Comparison of ENCODE assay signal across 11 cellular contexts in genomic region chr1:198121058-198121829, GRCh38. TPM values are rescaled to one million over a fixed set of nuclear protein-coding genes. Genes with fewer than 3 reads are reported as not detected.
DNase-seq lines count a peak whose midpoint lies in the region; ATAC-seq, FAIRE-seq and TF ChIP-seq lines count a peak whose summit lies in the region.
"Had no signal": no experiment of that assay in that cellular context is flagged by ENCODE, and none has a peak within 500 bp of the region (broad histone marks: within the 10 kb centered on the region; RNA-seq: fewer than 3 reads in every experiment).

No MANE protein-coding gene starts in this region.

- no peak for TF ChIP-seq CTCF in AG09319 (IDR thresholded peaks at IDR 0.05; ENCODE audit: low read depth, low read length)
- TF ChIP-seq CTCF in HepG2 (CRISPR knock-in tag; IDR thresholded peaks at IDR 0.05) = no peak

- WGBS in HepG2 (ENCODE audit: low lambda C conversion rate) = 27% methylated on average over 3 of the region's 3 CpGs

- intact Hi-C loops in HepG2 (cut with micrococcal nuclease; ENCODE audit: unreplicated experiment) = no loop called here

- no TSS peak for BruUV-seq in HepG2 (replicated peaks; lab: Mats Ljungman, UMichigan)

- H2AFZ ChIP-seq in HepG2 (ENCODE audit: low read length) = no peak overlapping the region

- peak; percentile 36 for DNase-seq in AG09319 (ENCODE audit: extremely low read depth, low read depth)
- peak; percentile 52 for DNase-seq in HPDE6-E6E7 (ENCODE audit: extremely low spot score)
- peak; percentile 36 for DNase-seq in amniotic stem cell (lab: John Stamatoyannopoulos, UW)
- no peak for DNase-seq in HepG2 (ENCODE audit: low spot score)
- no peak for DNase-seq in NK-92 (lab: John Stamatoyannopoulos, UW; ENCODE audit: unreplicated experiment)
- no peak for DNase-seq in frontal cortex (ENCODE audit: low spot score in 2 of 2)
- DNase-seq: cerebellar nuclear complex, ovary, RPMI8226 had no signal

- TF ChIP-seq EP300 in HepG2 (IDR thresholded peaks at IDR 0.05; ENCODE audit: low read depth in 2 of 2, low read length in 2 of 2) (no peak), HepG2 (CRISPR knock-in tag; IDR thresholded peaks at IDR 0.05; ENCODE audit: borderline replicate concordance) (no peak)

- H3K27me3 ChIP-seq in HepG2 (ENCODE audit: control insufficient read depth in 1 of 2, insufficient read depth in 2 of 2, low read length in 2 of 2) = no peaks in the 10 kb centered on the region; a peak in 1 of 5 replicates
- H3K27me3 ChIP-seq: ovary had no signal

- no peaks in the 10 kb centered on the region for H3K9me3 ChIP-seq in HepG2 (ENCODE audit: low read length)
- H3K9me3 ChIP-seq: ovary had no signal

- POLR2A ChIA-PET in HepG2 (lab: Yijun Ruan, JAX) = no interaction called here

- H3K36me3 ChIP-seq in HepG2 (replicated peaks in 1 of 2; ENCODE audit: control insufficient read depth in 1 of 2, insufficient read depth in 2 of 2, low read length in 2 of 2) = no peaks in the 10 kb centered on the region
- H3K36me3 ChIP-seq: ovary had no signal

- in situ Hi-C loops in HepG2 (cut with HindIII; ENCODE audit: extremely low pct_ligation_motif_present, low pct_unique_long_range_greater_than_20kb) = no loop called here

- no peak overlapping the region for H3K4me3 ChIP-seq in HepG2 (replicated peaks in 1 of 3; ENCODE audit: insufficient read depth in 1 of 3, low read depth in 2 of 3, low read length in 3 of 3)
- H3K4me3 ChIP-seq: ovary had no signal

- no peaks in the 10 kb centered on the region for H4K20me1 ChIP-seq in HepG2 (ENCODE audit: insufficient read depth, low read length)

- no peak for TF ChIP-seq RAD21 in HepG2 (CRISPR knock-in tag; IDR thresholded peaks at IDR 0.05)

- TF ChIP-seq POLR2A in HepG2 (IDR thresholded peaks at IDR 0.05; ENCODE audit: insufficient read depth in 1 of 2, low read depth in 2 of 2, low read length in 2 of 2) = no peak

- no peak overlapping the region for H3K27ac ChIP-seq in HepG2 (ENCODE audit: extremely low read length, insufficient read depth, low read length)
- H3K27ac ChIP-seq: ovary had no signal

- no peak for ATAC-seq in HepG2
- no peak for ATAC-seq in HG02852 (IDR thresholded peaks at IDR 0.05; ENCODE audit: unreplicated experiment)
- ATAC-seq in GM19324 (IDR thresholded peaks at IDR 0.05; ENCODE audit: low FRiP score, unreplicated experiment) = no peak

- no peak overlapping the region for H3K4me2 ChIP-seq in HepG2 (ENCODE audit: low read depth, low read length)

- no peak for FAIRE-seq in HepG2 (lab: Jason Lieb, UNC)
- no peak for FAIRE-seq in frontal cortex (lab: Jason Lieb, UNC)

- H3K9ac ChIP-seq in HepG2 (ENCODE audit: insufficient read depth, low read depth, low read length) = no peak overlapping the region

- no peaks in the 10 kb centered on the region for H3K79me2 ChIP-seq in HepG2 (ENCODE audit: insufficient read depth, low read length)

- CTCF ChIA-PET in HepG2 (lab: Yijun Ruan, JAX; ENCODE audit: low intra/inter-chr PET ratio, low total read pairs) = no interaction called here

- H3K4me1 ChIP-seq in HepG2 (ENCODE audit: insufficient read depth, low read length) = no peaks in the 10 kb centered on the region

TF ChIP-seq in HepG2, 621 proteins besides CTCF, POLR2A, EP300 and RAD21 (continues in another document):
- TF ChIP-seq HMGXB3 (CRISPR knock-in tag; IDR thresholded peaks at IDR 0.05; ENCODE audit: borderline replicate concordance) (no peak), MEIS2 (CRISPR knock-in tag; IDR thresholded peaks at IDR 0.05) (no peak), U2AF1 (optimal IDR thresholded peaks at IDR 0.05; ENCODE audit: low read depth, low read length) (no peak), ZNF879 (CRISPR knock-in tag; IDR thresholded peaks at IDR 0.05) (no peak), ZNF841 (CRISPR knock-in tag; IDR thresholded peaks at IDR 0.05; ENCODE audit: borderline replicate concordance) (no peak)
- TF ChIP-seq, protein P1, sequence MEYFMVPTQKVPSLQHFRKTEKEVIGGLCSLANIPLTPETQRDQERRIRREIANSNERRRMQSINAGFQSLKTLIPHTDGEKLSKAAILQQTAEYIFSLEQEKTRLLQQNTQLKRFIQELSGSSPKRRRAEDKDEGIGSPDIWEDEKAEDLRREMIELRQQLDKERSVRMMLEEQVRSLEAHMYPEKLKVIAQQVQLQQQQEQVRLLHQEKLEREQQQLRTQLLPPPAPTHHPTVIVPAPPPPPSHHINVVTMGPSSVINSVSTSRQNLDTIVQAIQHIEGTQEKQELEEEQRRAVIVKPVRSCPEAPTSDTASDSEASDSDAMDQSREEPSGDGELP (IDR thresholded peaks at IDR 0.05; ENCODE audit: borderline replicate concordance, low read depth) = no peak
- TF ChIP-seq, protein P2, sequence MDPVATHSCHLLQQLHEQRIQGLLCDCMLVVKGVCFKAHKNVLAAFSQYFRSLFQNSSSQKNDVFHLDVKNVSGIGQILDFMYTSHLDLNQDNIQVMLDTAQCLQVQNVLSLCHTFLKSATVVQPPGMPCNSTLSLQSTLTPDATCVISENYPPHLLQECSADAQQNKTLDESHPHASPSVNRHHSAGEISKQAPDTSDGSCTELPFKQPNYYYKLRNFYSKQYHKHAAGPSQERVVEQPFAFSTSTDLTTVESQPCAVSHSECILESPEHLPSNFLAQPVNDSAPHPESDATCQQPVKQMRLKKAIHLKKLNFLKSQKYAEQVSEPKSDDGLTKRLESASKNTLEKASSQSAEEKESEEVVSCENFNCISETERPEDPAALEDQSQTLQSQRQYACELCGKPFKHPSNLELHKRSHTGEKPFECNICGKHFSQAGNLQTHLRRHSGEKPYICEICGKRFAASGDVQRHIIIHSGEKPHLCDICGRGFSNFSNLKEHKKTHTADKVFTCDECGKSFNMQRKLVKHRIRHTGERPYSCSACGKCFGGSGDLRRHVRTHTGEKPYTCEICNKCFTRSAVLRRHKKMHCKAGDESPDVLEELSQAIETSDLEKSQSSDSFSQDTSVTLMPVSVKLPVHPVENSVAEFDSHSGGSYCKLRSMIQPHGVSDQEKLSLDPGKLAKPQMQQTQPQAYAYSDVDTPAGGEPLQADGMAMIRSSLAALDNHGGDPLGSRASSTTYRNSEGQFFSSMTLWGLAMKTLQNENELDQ (CRISPR knock-in tag; IDR thresholded peaks at IDR 0.05; ENCODE audit: borderline replicate concordance) = no peak

RNA-seq across cellular contexts. Expression of gene NEK7, which starts 35.6 kb away (rescaled TPM):
- 19.2 and 25.5 TPM in 2 replicates for total RNA-seq in HepG2 (2016; rRNA removed; fragmentation: Illumina TruSeq; extraction: Trizol)
- total RNA-seq in HepG2 (2016; cell fraction: cytosol; rRNA removed; fragmentation: Illumina TruSeq; extraction: Trizol; ENCODE audit: low read depth) = 11.2 and 13.0 TPM in 2 replicates
- 18.2 and 27.3 TPM in 2 replicates for total RNA-seq in HepG2 (2016; cell fraction: insoluble cytoplasmic fraction; rRNA removed; fragmentation: Illumina TruSeq; extraction: Trizol)
- total RNA-seq in HepG2 (2016; cell fraction: membrane; rRNA removed; fragmentation: Illumina TruSeq; extraction: Trizol) = 19.4 and 21.0 TPM in 2 replicates
- total RNA-seq in HepG2 (2016; cell fraction: nucleus; rRNA removed; fragmentation: Illumina TruSeq; extraction: Trizol) = 13.3 and 16.2 TPM in 2 replicates
- polyA plus RNA-seq in HepG2 (2011; rRNA removed) = 13.7 and 18.1 TPM in 2 replicates
- 8.3 and 12.7 TPM in 2 replicates for polyA plus RNA-seq in HepG2 (2011; cell fraction: cytosol; rRNA removed)
- polyA plus RNA-seq in HepG2 (2011; cell fraction: nucleus; rRNA removed) = 8.7 and 9.7 TPM in 2 replicates
- 8.9 and 11.2 TPM in 2 replicates for polyA plus RNA-seq in HepG2 (2012)
- polyA plus RNA-seq in HepG2 (2016; cell fraction: cytosol; fragmentation: Illumina TruSeq; extraction: Trizol; ENCODE audit: low read depth) = 1.4 TPM in 2 replicates
- polyA plus RNA-seq in HepG2 (2016; cell fraction: insoluble cytoplasmic fraction; fragmentation: Illumina TruSeq; extraction: Trizol; ENCODE audit: low read depth) = 15.9 and 16.7 TPM in 2 replicates
- polyA plus RNA-seq in HepG2 (2016; cell fraction: membrane; fragmentation: Illumina TruSeq; extraction: Trizol; ENCODE audit: low read depth) = 6.0 and 6.2 TPM in 2 replicates
- polyA plus RNA-seq in HepG2 (2016; cell fraction: nucleus; fragmentation: Illumina TruSeq; extraction: Trizol; ENCODE audit: insufficient read depth, low read depth) = 12.0 and 12.2 TPM in 2 replicates
- 7.4 and 49.1 TPM in 2 replicates for polyA minus RNA-seq in HepG2 (2011; rRNA and poly(A)+ RNA removed; ENCODE audit: low replicate concordance)
- 13.1 and 26.9 TPM in 2 replicates for polyA minus RNA-seq in HepG2 (2011; cell fraction: cytosol; rRNA and poly(A)+ RNA removed)
- 28.5 and 38.8 TPM in 2 replicates for polyA minus RNA-seq in HepG2 (2011; cell fraction: nucleus; rRNA and poly(A)+ RNA removed)
- 15.1 TPM for total RNA-seq in frontal cortex

Comparison
In these comparisons a context has a peak if more than half of its experiments do, and no peak if none do; other contexts are left out.
1. DNase-seq: peak in AG09319 (single experiment), HPDE6-E6E7 (single experiment) and amniotic stem cell (single experiment); none in HepG2 (single experiment), NK-92 (single experiment) and frontal cortex (0 of 2).